30 cellular contexts compared by ENCODE assay signal in genomic region chr12:52523825-52524224, GRCh38. TPM values are rescaled to one million over a fixed set of nuclear protein-coding genes. Genes with fewer than 3 reads are reported as not detected.
DNase-seq lines count a peak whose midpoint lies in the region; ATAC-seq and TF ChIP-seq lines count a peak whose summit lies in the region.
"Had no signal": no experiment of that assay in that cellular context is flagged by ENCODE, and none has a peak within 500 bp of the region (broad histone marks: within the 10 kb centered on the region; RNA-seq: fewer than 3 reads in every experiment).

No MANE protein-coding gene starts in this region.

- peaks cover 11% of the 10 kb centered on the region for H3K4me1 Mint-ChIP-seq in chondrocyte (ENCODE audit: low read depth)

- H3K9me3 ChIP-seq in right atrium auricular region (no peaks in the 10 kb centered on the region), ovary (no peaks in the 10 kb centered on the region), smooth muscle cell (replicated peaks; ENCODE audit: low read depth) (no peaks in the 10 kb centered on the region)
- H3K9me3 ChIP-seq: body of pancreas had no signal

- H3K9ac ChIP-seq in smooth muscle cell (ENCODE audit: low read depth) = no peak overlapping the region
- H3K9ac ChIP-seq: GM23248 had no signal

- intact Hi-C loops in Right ventricle myocardium superior (cut with DNase I) (no loop called here), lower leg skin (cut with DNase I; ENCODE audit: low total_unique reads) (no loop called here), ovary (cut with DNase I) (no loop called here)

- H3K9me3 Mint-ChIP-seq in chondrocyte (ENCODE audit: low read depth) = no peaks in the 10 kb centered on the region
- H3K9me3 Mint-ChIP-seq: activated naive CD8-positive, alpha-beta T cell treated with anti-CD3 and anti-CD28 coated beads, Interleukin-2, amount 10 ng/mL, durations not matched to agents 7 days and 5 days had no signal

- no peak overlapping the region for H3K27ac Mint-ChIP-seq in chondrocyte (ENCODE audit: unreplicated experiment)
- H3K27ac Mint-ChIP-seq: activated naive CD8-positive, alpha-beta T cell treated with anti-CD3 and anti-CD28 coated beads, Interleukin-2, amount 10 ng/mL, durations not matched to agents 7 days and 5 days had no signal

- TF ChIP-seq EP300 in ovary (IDR thresholded peaks at IDR 0.05) = no peak

- TF ChIP-seq CTCF in right atrium auricular region (IDR thresholded peaks at IDR 0.05) = no peak
- no peak for TF ChIP-seq CTCF in chondrocyte (IDR thresholded peaks at IDR 0.05)
- no peak for TF ChIP-seq CTCF in lower leg skin (IDR thresholded peaks at IDR 0.05)
- TF ChIP-seq CTCF in ovary (IDR thresholded peaks at IDR 0.05) = no peak
- TF ChIP-seq CTCF in smooth muscle cell (IDR thresholded peaks at IDR 0.05; ENCODE audit: borderline replicate concordance, insufficient read depth, poor library complexity, severe bottlenecking) = no peak

- DNase-seq in right atrium auricular region (ENCODE audit: low spot score) = peak; percentile 30
- no peak for DNase-seq in Right ventricle myocardium superior
- peak; percentile 36 for DNase-seq in chondrocyte (ENCODE audit: low spot score)
- DNase-seq in lower leg skin (ENCODE audit: low spot score in 2 of 2) = peak; percentile 33 to 85
- no peak for DNase-seq in NCI-H2196 (lab: John Stamatoyannopoulos, UW; ENCODE audit: unreplicated experiment)
- no peak for DNase-seq in ovary
- no peak for DNase-seq in smooth muscle cell (lab: John Stamatoyannopoulos, UW; ENCODE audit: unreplicated experiment)
- DNase-seq: ACHN; activated CD4-positive, CD25-positive, alpha-beta regulatory T cell; activated naive CD8-positive, alpha-beta T cell treated with anti-CD3 and anti-CD28 coated beads, Interleukin-2, amount 10 ng/mL, durations not matched to agents 7 days and 5 days; body of pancreas; C1 segment of cervical spinal cord; cortex of kidney; DMS153; GM23248; hippocampal formation; NCI-H146; NCI-H82; nucleus accumbens; right cardiac atrium; stimulated activated CD4-positive, alpha-beta T cell treated with anti-CD3 and anti-CD28 coated beads, Interleukin-15, amount 100 ng/mL, for 24 hours; T1000 had no signal

- WGBS in lower leg skin, 2 donors = 45 to 50% methylated on average over 4 of the region's 4 CpGs
- 86 to 90% (median 87%) methylated on average over 4 of the region's 4 CpGs for WGBS in ovary, 3 donors
- 78% methylated on average over 4 of the region's 4 CpGs for WGBS in smooth muscle cell (ENCODE audit: low lambda C conversion rate)

- H3K4me3 Mint-ChIP-seq in chondrocyte (ENCODE audit: unreplicated experiment) = no peak overlapping the region
- H3K4me3 Mint-ChIP-seq: activated naive CD8-positive, alpha-beta T cell treated with anti-CD3 and anti-CD28 coated beads, Interleukin-2, amount 10 ng/mL, durations not matched to agents 7 days and 5 days had no signal

- no peak overlapping the region for H2AFZ ChIP-seq in smooth muscle cell (ENCODE audit: low read depth)
- H2AFZ ChIP-seq: GM23248 had no signal

- H3K27ac ChIP-seq in right atrium auricular region = no peak overlapping the region
- H3K27ac ChIP-seq in ovary = no peak overlapping the region
- no peak overlapping the region for H3K27ac ChIP-seq in smooth muscle cell (ENCODE audit: low read depth)
- H3K27ac ChIP-seq: GM23248 had no signal

- H3F3A ChIP-seq in smooth muscle cell (ENCODE audit: low read depth) = no peaks in the 10 kb centered on the region

- H3K36me3 ChIP-seq in right atrium auricular region (no peaks in the 10 kb centered on the region), ovary (no peaks in the 10 kb centered on the region), smooth muscle cell (ENCODE audit: low read depth) (no peaks in the 10 kb centered on the region)

- TF ChIP-seq POLR2A in lower leg skin (IDR thresholded peaks at IDR 0.05) (no peak), ovary (IDR thresholded peaks at IDR 0.05) (no peak)

- H3K4me2 ChIP-seq in smooth muscle cell = no peak overlapping the region

- no peaks in the 10 kb centered on the region for H4K20me1 ChIP-seq in smooth muscle cell (ENCODE audit: low read depth)

- H3K4me1 ChIP-seq in right atrium auricular region (no peaks in the 10 kb centered on the region), ovary (ENCODE audit: insufficient read depth) (no peaks in the 10 kb centered on the region), smooth muscle cell (ENCODE audit: low read depth) (peaks cover 5% of the 10 kb centered on the region)

- H3K36me3 Mint-ChIP-seq in chondrocyte (ENCODE audit: low read depth) = no peaks in the 10 kb centered on the region
- H3K36me3 Mint-ChIP-seq: activated naive CD8-positive, alpha-beta T cell treated with anti-CD3 and anti-CD28 coated beads, Interleukin-2, amount 10 ng/mL, durations not matched to agents 7 days and 5 days had no signal

- H3K27me3 Mint-ChIP-seq in chondrocyte (ENCODE audit: low read depth) = peaks cover 34% of the 10 kb centered on the region

- no peaks in the 10 kb centered on the region for H3K79me2 ChIP-seq in smooth muscle cell (ENCODE audit: low read depth)

- ATAC-seq in Right ventricle myocardium superior (ENCODE audit: poor library complexity) = no peak
- ATAC-seq in HG02970 (IDR thresholded peaks at IDR 0.05; ENCODE audit: low FRiP score, unreplicated experiment) = no peak
- ATAC-seq: body of pancreas, Panc1, right cardiac atrium had no signal

- H3K4me3 ChIP-seq in right atrium auricular region (no peak overlapping the region), lower leg skin (ENCODE audit: low read depth, poor library complexity, severe bottlenecking) (no peak overlapping the region), ovary (no peak overlapping the region), smooth muscle cell (no peak overlapping the region)
- H3K4me3 ChIP-seq: body of pancreas, GM23248, lung had no signal

- H3K27me3 ChIP-seq in right atrium auricular region = no peaks in the 10 kb centered on the region
- no peaks in the 10 kb centered on the region for H3K27me3 ChIP-seq in ovary
- no peaks in the 10 kb centered on the region for H3K27me3 ChIP-seq in smooth muscle cell (ENCODE audit: low read depth)
- H3K27me3 ChIP-seq: body of pancreas had no signal

RNA-seq across cellular contexts. Expression of gene KRT5, which starts 3.6 kb away (rescaled TPM):
- total RNA-seq in right atrium auricular region (10 to 100 TPM in 1 of 2 donors, 1 to 10 TPM in 1; 1.4 to 12.1 TPM), Right ventricle myocardium superior (not detected), chondrocyte (not detected in 3 replicates), lower leg skin (1,000 to 10,000 TPM; 2,541 to 6,567 (median 4,278) TPM), ovary (10 to 100 TPM in 2 of 7 donors, 1 to 10 TPM in 3, under 1 TPM in 1, not detected in 1; 1.00 to 16.1 (median 2.0) TPM), smooth muscle cell (152 and 209 TPM in 2 replicates)
- polyA plus RNA-seq in ovary (under 1 TPM; 0.25 to 0.55 TPM), smooth muscle cell (67.2 and 198 TPM in 2 replicates)
- total RNA-seq: activated CD8-positive, alpha-beta memory T cell treated with anti-CD3 and anti-CD28 coated beads for 36 hours; activated naive CD8-positive, alpha-beta T cell treated with anti-CD3 and anti-CD28 coated beads, Interleukin-2, amount 10 ng/mL, durations not matched to agents 7 days and 5 days; frontal cortex; GM23248; right cardiac atrium had no signal
- polyA plus RNA-seq: GM23248 had no signal

RNA-seq across cellular contexts. Expression of gene KRT71, which starts 29.1 kb away (rescaled TPM):
- total RNA-seq in right atrium auricular region (not detected), Right ventricle myocardium superior (not detected), chondrocyte (not detected in 3 replicates), lower leg skin (10 to 100 TPM in 1 of 4 donors, 1 to 10 TPM in 1, under 1 TPM in 1, not detected in 1; 0.32 to 61.7 (median 1.6) TPM), ovary (not detected), smooth muscle cell (not detected in 2 replicates)
- polyA plus RNA-seq in ovary (not detected), smooth muscle cell (not detected in 2 replicates)
- total RNA-seq: activated CD8-positive, alpha-beta memory T cell treated with anti-CD3 and anti-CD28 coated beads for 36 hours; activated naive CD8-positive, alpha-beta T cell treated with anti-CD3 and anti-CD28 coated beads, Interleukin-2, amount 10 ng/mL, durations not matched to agents 7 days and 5 days; body of pancreas; endothelial cell of umbilical vein; frontal cortex; GM23248; lung; myocyte; right cardiac atrium; subcutaneous adipose tissue had no signal
- polyA plus RNA-seq: endothelial cell of umbilical vein, GM23248, lung, right cardiac atrium had no signal

RNA-seq across cellular contexts. Expression of gene KRT6A, which starts 30.8 kb away (rescaled TPM):
- total RNA-seq in right atrium auricular region (1 to 10 TPM in 1 of 2 donors, under 1 TPM in 1; 0.48 to 7.4 TPM), Right ventricle myocardium superior (not detected), chondrocyte (not detected in 3 replicates), lower leg skin (100 to 1,000 TPM in 2 of 4 donors, 10 to 100 TPM in 2; 75.3 to 617 (median 182) TPM), ovary (10 to 100 TPM in 1 of 7 donors, 1 to 10 TPM in 3, under 1 TPM in 2, not detected in 1; 0.50 to 14.5 (median 1.4) TPM), smooth muscle cell (985 and 1,128 TPM in 2 replicates)
- polyA plus RNA-seq in ovary (under 1 TPM in 1 of 2 donors, not detected in 1; 0.15 TPM), smooth muscle cell (460 and 992 TPM in 2 replicates)
- total RNA-seq: activated CD8-positive, alpha-beta memory T cell treated with anti-CD3 and anti-CD28 coated beads for 36 hours; activated naive CD8-positive, alpha-beta T cell treated with anti-CD3 and anti-CD28 coated beads, Interleukin-2, amount 10 ng/mL, durations not matched to agents 7 days and 5 days; body of pancreas; frontal cortex; GM23248; myocyte; right cardiac atrium had no signal
- polyA plus RNA-seq: endothelial cell of umbilical vein, GM23248, right cardiac atrium had no signal

RNA-seq across cellular contexts. Expression of gene KRT74, which starts 49.8 kb away (rescaled TPM):
- total RNA-seq in right atrium auricular region (1 to 10 TPM in 1 of 2 donors, not detected in 1; 2.9 TPM), Right ventricle myocardium superior (not detected), chondrocyte (not detected in 3 replicates), lower leg skin (10 to 100 TPM in 1 of 4 donors, 1 to 10 TPM in 1, under 1 TPM in 2; 0.30 to 14.6 (median 0.82) TPM), ovary (not detected), smooth muscle cell (0.22 TPM in 1 of 2 replicates, not detected in the other)
- polyA plus RNA-seq in ovary (not detected), smooth muscle cell (not detected in 2 replicates)
- total RNA-seq: activated CD8-positive, alpha-beta memory T cell treated with anti-CD3 and anti-CD28 coated beads for 36 hours; activated naive CD8-positive, alpha-beta T cell treated with anti-CD3 and anti-CD28 coated beads, Interleukin-2, amount 10 ng/mL, durations not matched to agents 7 days and 5 days; body of pancreas; endothelial cell of umbilical vein; frontal cortex; GM23248; lung; myocyte; subcutaneous adipose tissue had no signal
- polyA plus RNA-seq: endothelial cell of umbilical vein, GM23248, lung had no signal

RNA-seq across cellular contexts. Expression of gene KRT6C, which starts 50.2 kb away (rescaled TPM):
- total RNA-seq in right atrium auricular region = not detected
- not detected for total RNA-seq in Right ventricle myocardium superior
- total RNA-seq in chondrocyte = not detected in 3 replicates
- 10 to 100 TPM in 1 of 4 donors, 1 to 10 TPM in 1, under 1 TPM in 1, not detected in 1; 0.13 to 11.0 (median 1.0) TPM for total RNA-seq in lower leg skin
- under 1 TPM in 1 of 7 donors, not detected in 6; 0.17 TPM for total RNA-seq in ovary
- polyA plus RNA-seq in ovary = not detected
- total RNA-seq in smooth muscle cell = 30.2 and 32.6 TPM in 2 replicates
- polyA plus RNA-seq in smooth muscle cell = 22.0 and 26.5 TPM in 2 replicates
- total RNA-seq: activated CD8-positive, alpha-beta memory T cell treated with anti-CD3 and anti-CD28 coated beads for 36 hours; activated naive CD8-positive, alpha-beta T cell treated with anti-CD3 and anti-CD28 coated beads, Interleukin-2, amount 10 ng/mL, durations not matched to agents 7 days and 5 days; body of pancreas; endothelial cell of umbilical vein; frontal cortex; GM23248; lung; myocyte; right cardiac atrium; subcutaneous adipose tissue had no signal
- polyA plus RNA-seq: endothelial cell of umbilical vein, GM23248, right cardiac atrium had no signal

Comparison
In these comparisons a context has a peak if more than half of its experiments do, and no peak if none do; other contexts are left out.
1. DNase-seq: peak in right atrium auricular region (single experiment), chondrocyte (single experiment) and lower leg skin (2 of 2); none in Right ventricle myocardium superior (single experiment), NCI-H2196 (single experiment), ovary (0 of 5) and smooth muscle cell (single experiment).
2. RNA of gene KRT6A, which starts 30.8 kb away (total RNA-seq): 985 to 1,128 TPM in smooth muscle cell and 75.3 to 617 TPM in lower leg skin; 0.48 to 7.4 TPM in right atrium auricular region, 0.50 to 14.5 TPM in ovary, not detected in Right ventricle myocardium superior (single experiment) and not detected in chondrocyte; every median in the first group is over 4 times any median in the second.